ENCODE assay signal across 22 cellular contexts in genomic region chr4:93842512-93843252, GRCh38. TPM values are rescaled to one million over a fixed set of nuclear protein-coding genes. Genes with fewer than 3 reads are reported as not detected.
A peak's percentile ranks its signal among the peaks of the same experiment; 100 is the strongest.
DNase-seq lines count a peak whose midpoint lies in the region; ATAC-seq, FAIRE-seq and TF ChIP-seq lines count a peak whose summit lies in the region.
"Had no signal": no experiment of that assay in that cellular context is flagged by ENCODE, and none has a peak within 500 bp of the region (broad histone marks: within the 10 kb centered on the region; RNA-seq: fewer than 3 reads in every experiment).

No MANE protein-coding gene starts in this region.

- H3K4me2 ChIP-seq in neural progenitor cell: no peak overlapping the region
- H3K4me2 ChIP-seq: BLaER1 had no signal

- no peaks in the 10 kb centered on the region for H3K79me2 ChIP-seq in neural progenitor cell (ENCODE audit: low read depth)

- no peak overlapping the region for H3K27ac Mint-ChIP-seq in neural progenitor cell
- H3K27ac Mint-ChIP-seq: activated CD4-positive, alpha-beta T cell treated with anti-CD3 and anti-CD28 coated beads for 36 hours; activated T-cell treated with anti-CD3 and anti-CD28 coated beads, Interleukin-2, amount 50 U/mL, for 24 hours; HFFc6 had no signal

- no peaks in the 10 kb centered on the region for H3K9me3 ChIP-seq in neural progenitor cell (ENCODE audit: low read depth)
- H3K9me3 ChIP-seq: adrenal gland, BLaER1, esophagus squamous epithelium, lower lobe of right lung had no signal

- no peak overlapping the region for H3K4me3 ChIP-seq in neural progenitor cell
- H3K4me3 ChIP-seq: adrenal gland, BLaER1, esophagus squamous epithelium, lower lobe of right lung, skin epidermis had no signal

- no peaks in the 10 kb centered on the region for H3K9me3 Mint-ChIP-seq in neural progenitor cell

- ATAC-seq in HG02763 (IDR thresholded peaks at IDR 0.05; ENCODE audit: unreplicated experiment) (peak; percentile 72), esophagus mucosa (no peak)
- ATAC-seq: activated CD4-positive, alpha-beta T cell treated with anti-CD3 and anti-CD28 coated beads for 36 hours had no signal

- peaks cover 13% of the 10 kb centered on the region for H3K27me3 Mint-ChIP-seq in neural progenitor cell (ENCODE audit: insufficient read depth, low read depth)

- H3K4me1 ChIP-seq in neural progenitor cell: no peaks in the 10 kb centered on the region
- H3K4me1 ChIP-seq: adrenal gland, BLaER1, esophagus squamous epithelium, lower lobe of right lung had no signal

- no peak for TF ChIP-seq CTCF in neural progenitor cell (IDR thresholded peaks at IDR 0.05)

- peak; percentile 66 for FAIRE-seq in GM19239 (lab: Jason Lieb, UNC)
- FAIRE-seq: colon had no signal

- no peak overlapping the region for H3K4me3 Mint-ChIP-seq in neural progenitor cell
- H3K4me3 Mint-ChIP-seq: activated CD4-positive, alpha-beta T cell treated with anti-CD3 and anti-CD28 coated beads for 36 hours; activated T-cell treated with anti-CD3 and anti-CD28 coated beads, Interleukin-2, amount 50 U/mL, for 24 hours; HFFc6 had no signal

- H3K4me1 Mint-ChIP-seq in neural progenitor cell: peaks cover 5% of the 10 kb centered on the region
- H3K4me1 Mint-ChIP-seq: activated CD4-positive, alpha-beta T cell treated with anti-CD3 and anti-CD28 coated beads for 36 hours had no signal

- no peaks in the 10 kb centered on the region for H4K20me1 ChIP-seq in neural progenitor cell (ENCODE audit: low read depth)
- H4K20me1 ChIP-seq: BLaER1 had no signal

- H3K27ac ChIP-seq in neural progenitor cell: no peak overlapping the region
- H3K27ac ChIP-seq: adrenal gland, BLaER1, esophagus squamous epithelium, lower lobe of right lung, skin epidermis had no signal

- no peak for DNase-seq in GM19239 (ENCODE audit: insufficient read length, low spot score)
- peak; percentile 48 for DNase-seq in HuH-7 (ENCODE audit: low spot score)
- DNase-seq in neural progenitor cell (ENCODE audit: low spot score): no peak
- DNase-seq in dermis blood vessel endothelial cell: no peak
- DNase-seq in SW480 (ENCODE audit: low spot score): no peak
- DNase-seq in DMS153 (lab: John Stamatoyannopoulos, UW): no peak
- DNase-seq: activated CD4-positive, alpha-beta T cell treated with anti-CD3 and anti-CD28 coated beads for 36 hours; activated T-cell treated with anti-CD3 and anti-CD28 coated beads, Interleukin-2, amount 50 U/mL, for 24 hours; adrenal gland; esophagus squamous epithelium; HFFc6; hypothalamus; lower lobe of right lung; NCI-H446; occipital lobe; T-helper 1 cell had no signal

- H3K36me3 ChIP-seq in neural progenitor cell: no peaks in the 10 kb centered on the region
- H3K36me3 ChIP-seq: adrenal gland, BLaER1, esophagus squamous epithelium, lower lobe of right lung had no signal

- H3F3A ChIP-seq in neural progenitor cell (ENCODE audit: low read depth): no peaks in the 10 kb centered on the region

- peaks cover 41% of the 10 kb centered on the region for H3K27me3 ChIP-seq in neural progenitor cell
- H3K27me3 ChIP-seq: adrenal gland, BLaER1 had no signal

- no peaks in the 10 kb centered on the region for H3K36me3 Mint-ChIP-seq in neural progenitor cell

- peak overlapping the region; percentile 65 for H2AFZ ChIP-seq in neural progenitor cell (replicated peaks)

- H3K9ac ChIP-seq in neural progenitor cell: no peak overlapping the region
- H3K9ac ChIP-seq: BLaER1 had no signal

RNA-seq across cellular contexts. Expression of gene ATOH1, which starts 14.1 kb away (rescaled TPM):
- total RNA-seq in neural progenitor cell (ENCODE audit: low replicate concordance): 0.06 TPM in 1 of 2 replicates, not detected in the other
- not detected in 2 replicates for total RNA-seq in dermis blood vessel endothelial cell
- not detected for total RNA-seq in esophagus mucosa
- total RNA-seq: activated CD4-positive, alpha-beta T cell treated with anti-CD3 and anti-CD28 coated beads for 36 hours; adrenal gland; esophagus squamous epithelium; HFFc6; lower lobe of right lung; occipital lobe; temporal lobe had no signal
